8 cellular contexts compared by ENCODE assay signal in genomic region chr1:13725714-13726175, GRCh38. TPM values are rescaled to one million over a fixed set of nuclear protein-coding genes. Genes with fewer than 3 reads are reported as not detected.
DNase-seq lines count a peak whose midpoint lies in the region; ATAC-seq and TF ChIP-seq lines count a peak whose summit lies in the region.

No MANE protein-coding gene starts in this region.

- peak overlapping the region; percentile 21 to 63 (median 31) for H3K4me3 Mint-ChIP-seq in IgD-negative memory B cell

- H3K4me1 Mint-ChIP-seq in IgD-negative memory B cell, result peaks cover 46 to 76% (median 75%) of the 10 kb centered on the region in 3 donors

- intact Hi-C loops in esophagus muscularis mucosa (cut with DNase I), result no loop called here
- intact Hi-C loops in sigmoid colon (cut with DNase I), result no loop called here

- H3K36me3 ChIP-seq in esophagus muscularis mucosa (peaks cover 0 to 5% (median under 1%) of the 10 kb centered on the region in 4 donors), sigmoid colon (no peaks in the 10 kb centered on the region)

- no peaks in the 10 kb centered on the region for H3K9me3 Mint-ChIP-seq in IgD-negative memory B cell

- DNase-seq in ELF-1 (ENCODE audit: low read depth, low spot score), result peak; percentile 28
- DNase-seq in activated CD4-positive, alpha-beta T cell treated with anti-CD3 and anti-CD28 coated beads, Interleukin-2, amount 50 U/mL, for 48 hours, result peak; percentile 49 to 55
- no peak for DNase-seq in esophagus muscularis mucosa (ENCODE audit: extremely low spot score)
- no peak for DNase-seq in sigmoid colon
- DNase-seq in NCI-H187 treated with DMSO at 0.1 percent for 48 hours (lab: John Stamatoyannopoulos, UW), result no peak

- ATAC-seq in HG02588 (IDR thresholded peaks at IDR 0.05; ENCODE audit: unreplicated experiment), result no peak
- no peak for ATAC-seq in HG03139 (IDR thresholded peaks at IDR 0.05; ENCODE audit: unreplicated experiment)

- H3K27ac ChIP-seq in esophagus muscularis mucosa (replicated peaks in 1 of 4), result no peak overlapping the region
- H3K27ac ChIP-seq in sigmoid colon, result no peak overlapping the region

- H3K9me3 ChIP-seq in esophagus muscularis mucosa (no peaks in the 10 kb centered on the region), sigmoid colon (no peaks in the 10 kb centered on the region)

- TF ChIP-seq CTCF in esophagus muscularis mucosa (IDR thresholded peaks at IDR 0.05) (peak in 2 of 3 experiments; percentile 27 to 28), sigmoid colon (IDR thresholded peaks at IDR 0.05) (peak in 3 of 4 experiments; percentile 20 to 44 (median 24))

- H3K4me3 ChIP-seq in esophagus muscularis mucosa, result no peak overlapping the region
- no peak overlapping the region for H3K4me3 ChIP-seq in sigmoid colon

- TF ChIP-seq POLR2A in esophagus muscularis mucosa (IDR thresholded peaks at IDR 0.05; ENCODE audit: low read depth) (no peak), sigmoid colon (IDR thresholded peaks at IDR 0.05) (no peak)

- peaks cover 3% of the 10 kb centered on the region for H3K36me3 Mint-ChIP-seq in IgD-negative memory B cell

- no peaks in the 10 kb centered on the region for H3K27me3 Mint-ChIP-seq in IgD-negative memory B cell

- 54% methylated on average over 3 of the region's 4 CpGs for WGBS in esophagus muscularis mucosa
- WGBS in sigmoid colon, 2 donors, result 36 to 57% methylated on average over 4 of the region's 4 CpGs

- H3K27ac Mint-ChIP-seq in IgD-negative memory B cell, result peak overlapping the region; percentile 93 to 98 (median 96)

- TF ChIP-seq EP300 in esophagus muscularis mucosa (IDR thresholded peaks at IDR 0.05) (no peak), sigmoid colon (IDR thresholded peaks at IDR 0.05) (no peak)

- H3K27me3 ChIP-seq in esophagus muscularis mucosa (no peaks in the 10 kb centered on the region), sigmoid colon (no peaks in the 10 kb centered on the region)

- peaks cover 0 to 17% (median 7%) of the 10 kb centered on the region in 4 donors for H3K4me1 ChIP-seq in esophagus muscularis mucosa
- H3K4me1 ChIP-seq in sigmoid colon, result peaks cover 0 to 20% (median 4%) of the 10 kb centered on the region in 4 donors

RNA-seq across cellular contexts. Expression of gene PRDM2, which starts 25.8 kb away (rescaled TPM):
- 50.3 TPM for polyA plus RNA-seq in IgD-negative memory B cell
- 10 to 100 TPM; 32.5 to 54.6 (median 44.2) TPM for total RNA-seq in esophagus muscularis mucosa
- 10 to 100 TPM; 34.6 to 53.2 (median 37.3) TPM for total RNA-seq in sigmoid colon
- polyA plus RNA-seq in sigmoid colon, result 10 to 100 TPM in 1 of 3 donors, 1 to 10 TPM in 2; 6.7 to 20.1 (median 9.0) TPM

Comparison
In these comparisons a context has a peak if more than half of its experiments do, and no peak if none do; other contexts are left out.
1. DNase-seq: peak in ELF-1 (single experiment) and activated CD4-positive, alpha-beta T cell treated with anti-CD3 and anti-CD28 coated beads, Interleukin-2, amount 50 U/mL, for 48 hours (2 of 2); none in esophagus muscularis mucosa (single experiment), sigmoid colon (single experiment) and NCI-H187 treated with DMSO at 0.1 percent for 48 hours (single experiment).